13 cellular contexts compared by ENCODE assay signal in the genomic region with DNA sequence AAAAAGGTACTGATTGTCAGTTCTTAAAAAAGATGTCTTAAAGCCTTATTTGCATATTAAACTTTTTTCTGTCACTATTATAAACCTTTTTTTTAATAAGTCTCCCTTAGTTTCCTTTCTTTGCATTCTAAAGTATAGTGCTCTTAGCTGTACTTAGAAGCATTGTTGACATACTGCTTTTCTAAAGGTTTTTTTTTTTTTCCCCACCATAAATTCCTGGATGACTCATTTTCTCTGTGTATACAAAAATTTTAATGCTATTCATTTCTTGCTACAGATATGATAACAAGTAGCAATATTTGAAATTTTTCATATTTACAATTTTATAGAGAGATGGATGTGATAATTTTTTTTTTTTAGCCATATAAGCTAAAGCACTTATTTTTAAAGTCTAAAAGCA. TPM values are rescaled to one million over a fixed set of nuclear protein-coding genes. Genes with fewer than 3 reads are reported as not detected.
DNase-seq lines count a peak whose midpoint lies in the region; ATAC-seq and TF ChIP-seq lines count a peak whose summit lies in the region.
"Had no signal": no experiment of that assay in that cellular context is flagged by ENCODE, and none has a peak within 500 bp of the region (broad histone marks: within the 10 kb centered on the region; RNA-seq: fewer than 3 reads in every experiment).

No MANE protein-coding gene starts in this region.

- no peak for TF ChIP-seq CTCF in MCF 10A (IDR thresholded peaks at IDR 0.05; ENCODE audit: unreplicated experiment)
- TF ChIP-seq CTCF in breast epithelium (IDR thresholded peaks at IDR 0.05), result no peak
- TF ChIP-seq CTCF in foreskin fibroblast (IDR thresholded peaks at IDR 0.05; ENCODE audit: low read depth, low read length), result no peak
- TF ChIP-seq CTCF in GM13977 (IDR thresholded peaks at IDR 0.05; ENCODE audit: extremely low read depth, insufficient read depth, missing control alignments), result no peak

- no peaks in the 10 kb centered on the region for H3K27me3 ChIP-seq in breast epithelium
- H3K27me3 ChIP-seq: cardiac muscle cell had no signal

- POLR2A ChIA-PET in MCF 10A (lab: Yijun Ruan, JAX), result interaction anchor here (0.9 to 3.7 kb wide), 6 partner anchors 8 to 194 kb away, joined by 3 to 22 read pairs (median 5); partner anchors contain the start of gene ERCC5

- DNase-seq in MCF 10A (ENCODE audit: unreplicated experiment) (peak; percentile 32), breast epithelium (ENCODE audit: low spot score in 2 of 2) (no peak), foreskin fibroblast (peak; percentile 4 to 33), SHP77 treated with DMSO at 0.1 percent for 48 hours (lab: John Stamatoyannopoulos, UW) (no peak), GM13977 (ENCODE audit: low spot score) (no peak)
- no peak for DNase-seq in stimulated activated naive CD4-positive, alpha-beta T cell treated with Interleukin-2 at 50 U/mL for 16 hours (lab: John Stamatoyannopoulos, UW)
- DNase-seq: NCI-H2171 treated with DMSO at 0.1 percent for 48 hours; stimulated activated CD8-positive, alpha-beta memory T cell treated with anti-CD3 and anti-CD28 coated beads, Interleukin-4, amount 100 ng/mL, for 48 hours had no signal

- no peak for TF ChIP-seq POLR2A in breast epithelium (IDR thresholded peaks at IDR 0.05)

- H3K4me3 ChIP-seq in breast epithelium, result no peak overlapping the region
- no peak overlapping the region for H3K4me3 ChIP-seq in foreskin fibroblast (ENCODE audit: low read depth in 1 of 2, low read length in 2 of 2)
- H3K4me3 ChIP-seq: cardiac muscle cell had no signal

- CTCF ChIA-PET in MCF 10A (lab: Yijun Ruan, JAX), result interaction anchor here (0.5 to 4.0 kb wide), 5 partner anchors 13 to 504 kb away, joined by 4 to 21 read pairs (median 4); no protein-coding TSS in a partner anchor

- H3K27ac ChIP-seq in breast epithelium, result no peak overlapping the region
- H3K27ac ChIP-seq: cardiac muscle cell, parathyroid adenoma had no signal

- no peak for ATAC-seq in activated T-helper 17 cell treated with anti-CD3 and anti-CD28 coated beads, Interleukin-2, amount 50 U/mL, for 72 hours (replicated peaks)
- no peak for ATAC-seq in HG02759 (IDR thresholded peaks at IDR 0.05; ENCODE audit: unreplicated experiment)

- in situ Hi-C loops in GM13977 (cut with MboI; ENCODE audit: low pct_unique_long_range_greater_than_20kb, low sequenced_read_pairs, unreplicated experiment), result no loop called here

- no peaks in the 10 kb centered on the region for H3K4me1 ChIP-seq in breast epithelium
- H3K4me1 ChIP-seq: parathyroid adenoma had no signal

- no peak overlapping the region for H3K27ac Mint-ChIP-seq in MCF 10A (ENCODE audit: low read depth, unreplicated experiment)
- peak overlapping the region; percentile 20 for H3K27ac Mint-ChIP-seq in activated T-helper 17 cell treated with anti-CD3 and anti-CD28 coated beads, Interleukin-2, amount 50 U/mL, for 72 hours

- peaks cover 15% of the 10 kb centered on the region for H3K36me3 ChIP-seq in breast epithelium

- intact Hi-C loops in MCF 10A (cut with micrococcal nuclease) (loop anchor here (5.0 kb wide), 1 partner anchor 76 kb away; no protein-coding TSS in a partner anchor), breast epithelium (cut with DNase I; ENCODE audit: low total_unique reads) (loop anchor here (5.0 kb wide), 1 partner anchor 769 kb away; no protein-coding TSS in a partner anchor)

- H3K27me3 Mint-ChIP-seq in MCF 10A (ENCODE audit: insufficient read depth, unreplicated experiment), result no peaks in the 10 kb centered on the region
- no peaks in the 10 kb centered on the region for H3K27me3 Mint-ChIP-seq in activated T-helper 17 cell treated with anti-CD3 and anti-CD28 coated beads, Interleukin-2, amount 50 U/mL, for 72 hours

- H3K9me3 ChIP-seq in breast epithelium, result no peaks in the 10 kb centered on the region

- no peaks in the 10 kb centered on the region for H3K9me3 Mint-ChIP-seq in MCF 10A (ENCODE audit: unreplicated experiment)
- no peaks in the 10 kb centered on the region for H3K9me3 Mint-ChIP-seq in activated T-helper 17 cell treated with anti-CD3 and anti-CD28 coated beads, Interleukin-2, amount 50 U/mL, for 72 hours

- no peak overlapping the region for H3K4me3 Mint-ChIP-seq in MCF 10A (ENCODE audit: unreplicated experiment)
- H3K4me3 Mint-ChIP-seq in activated T-helper 17 cell treated with anti-CD3 and anti-CD28 coated beads, Interleukin-2, amount 50 U/mL, for 72 hours, result no peak overlapping the region

- peaks cover 6% of the 10 kb centered on the region for H3K4me1 Mint-ChIP-seq in MCF 10A (ENCODE audit: insufficient read depth, unreplicated experiment)
- no peaks in the 10 kb centered on the region for H3K4me1 Mint-ChIP-seq in activated T-helper 17 cell treated with anti-CD3 and anti-CD28 coated beads, Interleukin-2, amount 50 U/mL, for 72 hours

- H3K36me3 Mint-ChIP-seq in MCF 10A (ENCODE audit: insufficient read depth, unreplicated experiment), result peaks cover 29% of the 10 kb centered on the region
- peaks cover 69% of the 10 kb centered on the region for H3K36me3 Mint-ChIP-seq in activated T-helper 17 cell treated with anti-CD3 and anti-CD28 coated beads, Interleukin-2, amount 50 U/mL, for 72 hours (ENCODE audit: low read depth)

- BruUV-seq in MCF 10A (replicated peaks; lab: Mats Ljungman, UMichigan), result no TSS peak

RNA-seq across cellular contexts. Expression of gene METTL21C, which starts 43.5 kb away (rescaled TPM):
- total RNA-seq in MCF 10A (2022), result not detected in 2 replicates
- total RNA-seq in breast epithelium, result not detected
- not detected for total RNA-seq in activated T-helper 17 cell treated with anti-CD3 and anti-CD28 coated beads, Interleukin-2, amount 50 U/mL, for 72 hours
- total RNA-seq: cardiac muscle cell, mesenteric fat pad had no signal

RNA-seq across cellular contexts. Expression of gene TPP2, which starts 54.6 kb away (rescaled TPM):
- total RNA-seq in MCF 10A (2022) (35.1 and 44.2 TPM in 2 replicates), breast epithelium (10 to 100 TPM; 50.2 to 62.9 (median 51.8) TPM)
- total RNA-seq in activated T-helper 17 cell treated with anti-CD3 and anti-CD28 coated beads, Interleukin-2, amount 50 U/mL, for 72 hours, result 10 to 100 TPM; 57.2 to 71.4 TPM

Comparison
In these comparisons a context has a peak if more than half of its experiments do, and no peak if none do; other contexts are left out.
1. DNase-seq: peak in MCF 10A (single experiment) and foreskin fibroblast (2 of 2); none in breast epithelium (0 of 2), stimulated activated naive CD4-positive, alpha-beta T cell treated with Interleukin-2 at 50 U/mL for 16 hours (single experiment), SHP77 treated with DMSO at 0.1 percent for 48 hours (single experiment) and GM13977 (single experiment).